ENCODE assay signal across 12 cellular contexts in the genomic region with DNA sequence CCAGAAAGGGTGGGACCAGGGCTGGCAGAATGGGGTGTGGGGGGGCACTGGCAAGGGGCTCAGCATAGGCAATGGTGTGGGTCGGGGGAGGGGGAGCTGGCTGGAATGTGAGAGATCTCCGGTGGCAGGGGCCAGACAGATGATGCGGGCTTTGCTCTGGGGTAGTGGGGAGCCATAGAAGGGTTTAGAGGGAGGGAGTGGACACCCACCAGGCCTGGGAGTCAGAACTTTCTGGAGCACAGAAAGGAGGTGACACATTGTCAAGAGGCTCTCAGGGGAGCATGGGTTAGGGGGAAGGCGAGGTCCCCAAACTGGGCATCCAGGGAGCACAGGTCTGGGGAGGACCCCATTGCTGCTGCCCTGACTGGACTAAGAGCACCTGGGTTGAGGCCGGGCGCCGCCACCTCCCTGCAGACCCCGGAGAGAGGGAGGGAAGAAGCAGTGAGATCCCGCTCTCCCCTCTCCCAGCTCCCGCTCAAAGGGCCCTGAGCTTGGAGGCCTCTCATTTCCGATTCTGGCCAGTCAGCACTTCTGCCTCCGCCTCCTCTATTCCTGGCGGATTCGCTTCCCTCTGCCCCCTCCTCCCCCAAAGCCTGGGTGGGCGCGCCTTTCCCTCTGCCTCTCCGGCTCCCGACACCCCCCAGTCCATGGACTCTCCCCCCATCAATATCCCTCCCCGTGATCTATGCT. TPM values are rescaled to one million over a fixed set of nuclear protein-coding genes. Genes with fewer than 3 reads are reported as not detected.
A peak's percentile ranks its signal among the peaks of the same experiment; 100 is the strongest.
DNase-seq lines count a peak whose midpoint lies in the region; ATAC-seq and TF ChIP-seq lines count a peak whose summit lies in the region.
"Had no signal": no experiment of that assay in that cellular context is flagged by ENCODE, and none has a peak within 500 bp of the region (broad histone marks: within the 10 kb centered on the region; RNA-seq: fewer than 3 reads in every experiment).

No MANE protein-coding gene starts in this region.

- peak overlapping the region; percentile 57 for H3K27ac ChIP-seq in ACC112 (ENCODE audit: low read depth, low read length)

- TF ChIP-seq CTCF in astrocyte of the spinal cord (IDR thresholded peaks at IDR 0.05; ENCODE audit: low read depth, low read length): no peak

- H3K4me3 ChIP-seq in ACC112 (ENCODE audit: low read depth, low read length) (no peak overlapping the region), astrocyte of the spinal cord (ENCODE audit: low read depth, low read length) (no peak overlapping the region), iPS-11a (ENCODE audit: low read depth, low read length) (peak overlapping the region; percentile 8)

- H3K27me3 ChIP-seq in ACC112 (ENCODE audit: insufficient read depth, low read length): no peaks in the 10 kb centered on the region

- in situ Hi-C loops in astrocyte of the spinal cord (cut with HindIII; ENCODE audit: low sequenced_read_pairs): no loop called here

- peaks cover 8% of the 10 kb centered on the region; the same call in 1 of the 2 replicates for H3K36me3 ChIP-seq in ACC112 (ENCODE audit: insufficient read depth, low read length)

- DNase-seq in astrocyte of the spinal cord (ENCODE audit: low read depth, low spot score) (peak; percentile 17), pons (ENCODE audit: low spot score) (peak; percentile 40), HT-29 (ENCODE audit: low spot score) (no peak), DMS153 treated with DMSO at 0.1 percent for 48 hours (lab: John Stamatoyannopoulos, UW; ENCODE audit: unreplicated experiment) (no peak)
- DNase-seq in stimulated activated CD4-positive, alpha-beta T cell treated with anti-CD3 and anti-CD28 coated beads, Interleukin-4, amount 100 ng/mL, for 1 hour: no peak
- DNase-seq: activated CD4-positive, alpha-beta T cell treated with anti-CD3 and anti-CD28 coated beads for 36 hours; GOT3 had no signal

- no peaks in the 10 kb centered on the region for H3K79me2 ChIP-seq in ACC112 (ENCODE audit: control insufficient read depth, insufficient read depth, low read length, unreplicated experiment)

- no peak overlapping the region for H2AFZ ChIP-seq in ACC112 (ENCODE audit: low read length, unreplicated experiment)

- H3K4me1 ChIP-seq in ACC112 (ENCODE audit: control insufficient read depth, insufficient read depth, low read length, unreplicated experiment): peaks cover 21% of the 10 kb centered on the region

- ATAC-seq in GM21526 (IDR thresholded peaks at IDR 0.05; ENCODE audit: low FRiP score, unreplicated experiment): no peak
- ATAC-seq: activated CD4-positive, alpha-beta T cell treated with anti-CD3 and anti-CD28 coated beads for 36 hours had no signal

RNA-seq across cellular contexts. Expression of gene SMIM24, which starts 21.6 kb away (rescaled TPM):
- total RNA-seq in HT-29 (2014; rRNA removed; shearing (Covaris generic)): 0.58 and 2.5 TPM in 2 replicates
- total RNA-seq: dermis microvascular lymphatic vessel endothelial cell, myocyte had no signal

RNA-seq across cellular contexts. Expression of gene SMIM44, which starts 24.5 kb away (rescaled TPM):
- total RNA-seq in HT-29 (2014; rRNA removed; shearing (Covaris generic)): 0.60 and 1.4 TPM in 2 replicates
- total RNA-seq: activated CD4-positive, alpha-beta T cell treated with anti-CD3 and anti-CD28 coated beads for 36 hours; dermis microvascular lymphatic vessel endothelial cell; myocyte had no signal

RNA-seq across cellular contexts. Expression of gene DOHH, which starts 41.7 kb away (rescaled TPM):
- total RNA-seq in HT-29 (2014; rRNA removed; shearing (Covaris generic)): 46.8 and 52.8 TPM in 2 replicates

RNA-seq across cellular contexts. Expression of gene FZR1, which starts 47.4 kb away (rescaled TPM):
- total RNA-seq in HT-29 (2014; rRNA removed; shearing (Covaris generic)): 49.8 and 62.5 TPM in 2 replicates

Comparison
In these comparisons a context has a peak if more than half of its experiments do, and no peak if none do; other contexts are left out.
1. DNase-seq: peak in astrocyte of the spinal cord (single experiment) and pons (single experiment); none in HT-29 (single experiment), DMS153 treated with DMSO at 0.1 percent for 48 hours (single experiment) and stimulated activated CD4-positive, alpha-beta T cell treated with anti-CD3 and anti-CD28 coated beads, Interleukin-4, amount 100 ng/mL, for 1 hour (single experiment).